13 cellular contexts compared by ENCODE assay signal in genomic region chr2:174343638-174344455, GRCh38. TPM values are rescaled to one million over a fixed set of nuclear protein-coding genes. Genes with fewer than 3 reads are reported as not detected.
A peak's percentile ranks its signal among the peaks of the same experiment; 100 is the strongest.
DNase-seq lines count a peak whose midpoint lies in the region; ATAC-seq and TF ChIP-seq lines count a peak whose summit lies in the region.
"Had no signal": no experiment of that assay in that cellular context is flagged by ENCODE, and none has a peak within 500 bp of the region (broad histone marks: within the 10 kb centered on the region; RNA-seq: fewer than 3 reads in every experiment).

No MANE protein-coding gene starts in this region.

- no peak for ATAC-seq in natural killer cell treated with Interleukin-12 subunit alpha and Interleukin-12 subunit beta and Interleukin-15 and Interleukin-18, amount 100 ng/mL, for 72 hours
- ATAC-seq: esophagus mucosa had no signal

- no peak for TF ChIP-seq CTCF in RWPE1 (conservative IDR thresholded peaks at IDR 0.05; ENCODE audit: low read depth)

- peaks cover 17% of the 10 kb centered on the region for H3K36me3 Mint-ChIP-seq in natural killer cell treated with Interleukin-12 subunit alpha and Interleukin-12 subunit beta and Interleukin-15 and Interleukin-18, amount 100 ng/mL, for 72 hours

- no peak overlapping the region for H3K27ac Mint-ChIP-seq in natural killer cell treated with Interleukin-12 subunit alpha and Interleukin-12 subunit beta and Interleukin-15 and Interleukin-18, amount 100 ng/mL, for 72 hours

- CTCF ChIA-PET in RWPE1 (lab: Yijun Ruan, JAX), result interaction anchor here (0.6 to 1.2 kb wide), 6 partner anchors 7 to 1319 kb away, joined by 3 to 8 read pairs (median 4); no protein-coding TSS in a partner anchor

- H3K4me1 Mint-ChIP-seq in natural killer cell treated with Interleukin-12 subunit alpha and Interleukin-12 subunit beta and Interleukin-15 and Interleukin-18, amount 100 ng/mL, for 72 hours (ENCODE audit: low read depth in 2 of 2), result peaks cover 30 to 35% of the 10 kb centered on the region in 2 donors

- H3K36me3 ChIP-seq in H7 (replicated peaks; ENCODE audit: control insufficient read depth, insufficient read depth, low read length), result no peaks in the 10 kb centered on the region; the same call in 1 of the 2 replicates

- peaks cover 61% of the 10 kb centered on the region for H3K27me3 ChIP-seq in H7 (ENCODE audit: control insufficient read depth, insufficient read depth, low read length)

- DNase-seq in NCI-H526 (lab: John Stamatoyannopoulos, UW) (peak; percentile 12 to 56), NCI-H526 treated with DMSO at 0.1 percent for 48 hours (lab: John Stamatoyannopoulos, UW) (no peak), H7 (peak; percentile 63), ecto neural progenitor cell (ENCODE audit: low spot score) (peak; percentile 59), NCI-H226 (no peak), kidney glomerular epithelial cell (lab: John Stamatoyannopoulos, UW) (no peak), RWPE1 (ENCODE audit: low spot score) (no peak)
- DNase-seq in natural killer cell treated with Interleukin-12 subunit alpha and Interleukin-12 subunit beta and Interleukin-15 and Interleukin-18, amount 100 ng/mL, for 72 hours (ENCODE audit: low spot score), result no peak
- DNase-seq: Calu3; central memory CD4-positive, alpha-beta T cell; tibial artery had no signal

- peaks cover 35 to 60% of the 10 kb centered on the region in 2 donors for H3K27me3 Mint-ChIP-seq in natural killer cell treated with Interleukin-12 subunit alpha and Interleukin-12 subunit beta and Interleukin-15 and Interleukin-18, amount 100 ng/mL, for 72 hours

- no peaks in the 10 kb centered on the region for H3K9me3 Mint-ChIP-seq in natural killer cell treated with Interleukin-12 subunit alpha and Interleukin-12 subunit beta and Interleukin-15 and Interleukin-18, amount 100 ng/mL, for 72 hours

- H3K27ac ChIP-seq in RWPE1, result no peak overlapping the region
- H3K27ac ChIP-seq: tibial artery had no signal

- H3K4me3 ChIP-seq in H7 (ENCODE audit: insufficient read depth, low read depth, low read length), result peak overlapping the region; percentile 39
- H3K4me3 ChIP-seq: tibial artery had no signal

- peak overlapping the region; percentile 32 for H3K4me3 Mint-ChIP-seq in natural killer cell treated with Interleukin-12 subunit alpha and Interleukin-12 subunit beta and Interleukin-15 and Interleukin-18, amount 100 ng/mL, for 72 hours

- POLR2A ChIA-PET in RWPE1 (lab: Yijun Ruan, JAX; ENCODE audit: low non-redundant PET), result no interaction called here

RNA-seq across cellular contexts. Expression of gene SP9, which starts 9.1 kb away (rescaled TPM):
- 0.10 and 0.15 TPM in 2 replicates for total RNA-seq in H7 (2014; rRNA removed; shearing (Covaris generic))
- total RNA-seq in natural killer cell treated with Interleukin-12 subunit alpha and Interleukin-12 subunit beta and Interleukin-15 and Interleukin-18, amount 100 ng/mL, for 72 hours, result not detected
- total RNA-seq: Calu3, esophagus mucosa, NCI-H460 had no signal

RNA-seq across cellular contexts. Expression of gene SCRN3, which starts 51.7 kb away (rescaled TPM):
- 12.1 TPM in 2 replicates for total RNA-seq in H7 (2014; rRNA removed; shearing (Covaris generic))
- total RNA-seq in natural killer cell treated with Interleukin-12 subunit alpha and Interleukin-12 subunit beta and Interleukin-15 and Interleukin-18, amount 100 ng/mL, for 72 hours, result 10 to 100 TPM; 22.1 to 26.7 TPM

Comparison
In these comparisons a context has a peak if more than half of its experiments do, and no peak if none do; other contexts are left out.
1. DNase-seq: peak in NCI-H526 (2 of 2), H7 (single experiment) and ecto neural progenitor cell (single experiment); none in NCI-H526 treated with DMSO at 0.1 percent for 48 hours (single experiment), natural killer cell treated with Interleukin-12 subunit alpha and Interleukin-12 subunit beta and Interleukin-15 and Interleukin-18, amount 100 ng/mL, for 72 hours (single experiment), NCI-H226 (single experiment), kidney glomerular epithelial cell (single experiment) and RWPE1 (single experiment).